1 cellular context compared by ENCODE assay signal in the genomic region with DNA sequence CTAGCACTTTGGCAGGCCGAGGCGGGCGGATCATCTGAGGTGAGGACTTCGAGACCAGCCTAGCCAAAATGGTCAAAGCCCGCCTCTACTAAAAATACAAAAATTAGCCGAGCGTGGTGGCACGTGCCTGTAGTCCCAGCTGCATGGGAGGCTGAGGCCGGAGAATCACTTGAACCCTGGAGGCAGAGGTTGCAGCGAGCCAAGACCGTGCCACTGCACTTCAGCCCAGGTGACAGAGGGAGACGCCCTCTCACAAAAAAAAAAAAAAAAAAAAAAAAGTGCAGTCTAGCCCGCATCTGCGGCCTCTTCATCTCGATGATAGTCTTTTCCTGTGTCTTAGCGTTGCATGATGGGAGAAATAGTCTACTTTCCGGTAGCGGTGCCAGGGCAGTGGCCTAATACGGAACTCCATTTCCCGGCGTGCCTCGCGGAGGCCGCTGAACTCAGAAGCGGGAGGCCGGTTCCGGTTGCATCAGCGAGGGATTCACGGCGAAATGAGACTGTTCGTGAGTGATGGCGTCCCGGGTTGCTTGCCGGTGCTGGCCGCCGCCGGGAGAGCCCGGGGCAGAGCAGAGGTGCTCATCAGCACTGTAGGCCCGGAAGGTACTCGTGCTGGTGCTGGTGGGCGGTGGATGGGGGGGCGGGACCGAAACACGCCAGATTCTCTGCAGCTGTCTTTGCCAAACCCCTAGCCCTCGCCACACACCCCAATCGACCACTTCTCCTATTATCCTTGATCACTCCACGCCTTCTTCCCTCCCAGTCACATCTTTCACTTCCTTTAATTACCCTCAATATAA.
TF ChIP-seq lines count a peak whose summit lies in the region.

Gene MARS1 (plus strand): TSS at position 472 of the 800 bp plus-strand sequence. CDS start 23 bp downstream, at position 495.

TF ChIP-seq in K562, 482 proteins besides CTCF, POLR2A, EP300 and RAD21 (continued from another document):
- TF ChIP-seq IRF1 (CRISPR knock-in tag; IDR thresholded peaks at IDR 0.05; ENCODE audit: borderline replicate concordance) (no peak), NCOA6 (IDR thresholded peaks at IDR 0.05) (no peak), POLR2G (IDR thresholded peaks at IDR 0.05; ENCODE audit: low read depth, low read length) (peak; percentile 99), DACH1 (IDR thresholded peaks at IDR 0.05; ENCODE audit: partially characterized antibody) (no peak), TBL1XR1 (IDR thresholded peaks at IDR 0.05; ENCODE audit: low read length in 2 of 2) (peak in 1 of 2 experiments; percentile 57; a peak in 1 of 4 replicates), ZNF696 (CRISPR knock-in tag; conservative IDR thresholded peaks at IDR 0.05) (no peak), ZBTB8A (IDR thresholded peaks at IDR 0.05; ENCODE audit: partially characterized antibody) (no peak), PHB2 (IDR thresholded peaks at IDR 0.05; ENCODE audit: low read depth) (no peak), CBFB (CRISPR knock-in tag; IDR thresholded peaks at IDR 0.05) (no peak), MED1 (CRISPR knock-in tag; IDR thresholded peaks at IDR 0.05; ENCODE audit: borderline replicate concordance) (no peak), GATAD2A (IDR thresholded peaks at IDR 0.05) (no peak), IRF9 (tag; IDR thresholded peaks at IDR 0.05) (peak; percentile 72; the same call in 1 of the 2 replicates), TAF7 (tag; IDR thresholded peaks at IDR 0.05) (peak; percentile 72), TFAM (CRISPR knock-in tag; conservative IDR thresholded peaks at IDR 0.05) (no peak), ZNF589 (CRISPR knock-in tag; IDR thresholded peaks at IDR 0.05; ENCODE audit: low read depth) (peak; percentile 40; the same call in 1 of the 2 replicates), TFE3 (CRISPR knock-in tag; IDR thresholded peaks at IDR 0.05) (no peak), CEBPB (tag; IDR thresholded peaks at IDR 0.05) (peak; percentile 92), POLR2H (tag; IDR thresholded peaks at IDR 0.05; ENCODE audit: low read depth) (peak; percentile 84), NFYB (IDR thresholded peaks at IDR 0.05; ENCODE audit: extremely low read depth, insufficient read length) (no peak), ZBTB49 (CRISPR knock-in tag; IDR thresholded peaks at IDR 0.05; ENCODE audit: borderline replicate concordance) (0 out of 2 replicates have a peak, but pooled peaks have one; percentile 89), ZNF121 (CRISPR knock-in tag; conservative IDR thresholded peaks at IDR 0.05) (no peak), CBX8 (IDR thresholded peaks at IDR 0.05; ENCODE audit: borderline replicate concordance, extremely low read depth, low read depth, low read length, poor library complexity, severe bottlenecking) (no peak), ILF3 (IDR thresholded peaks at IDR 0.05; ENCODE audit: borderline replicate concordance) (no peak), RHOXF2B (CRISPR knock-in tag; conservative IDR thresholded peaks at IDR 0.05) (no peak), ZFP30 (CRISPR knock-in tag; IDR thresholded peaks at IDR 0.05; ENCODE audit: borderline replicate concordance) (no peak), BRD9 (IDR thresholded peaks at IDR 0.05; ENCODE audit: low read depth, partially characterized antibody) (no peak), ZNF184 (CRISPR knock-in tag; IDR thresholded peaks at IDR 0.05) (no peak), ZNF740 (CRISPR knock-in tag; IDR thresholded peaks at IDR 0.05) (peak; percentile 79), ZNF740 (tag; IDR thresholded peaks at IDR 0.05) (no peak), POLR2AphosphoS5 (IDR thresholded peaks at IDR 0.05; ENCODE audit: control insufficient read depth, insufficient read depth, low read depth, low read length) (peak; percentile 60; the same call in 1 of the 2 replicates), RUNX1 (IDR thresholded peaks at IDR 0.05; ENCODE audit: low read depth) (no peak), ZNF57 (CRISPR knock-in tag; IDR thresholded peaks at IDR 0.05) (no peak)
- TF ChIP-seq, protein P1, sequence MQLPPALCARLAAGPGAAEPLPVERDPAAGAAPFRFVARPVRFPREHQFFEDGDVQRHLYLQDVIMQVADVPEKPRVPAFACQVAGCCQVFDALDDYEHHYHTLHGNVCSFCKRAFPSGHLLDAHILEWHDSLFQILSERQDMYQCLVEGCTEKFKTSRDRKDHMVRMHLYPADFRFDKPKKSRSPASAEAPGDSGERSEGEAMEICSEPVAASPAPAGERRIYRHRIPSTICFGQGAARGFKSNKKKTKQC (CRISPR knock-in tag; IDR thresholded peaks at IDR 0.05) = peak; percentile 73; the same call in 1 of the 2 replicates
- TF ChIP-seq, protein P2, sequence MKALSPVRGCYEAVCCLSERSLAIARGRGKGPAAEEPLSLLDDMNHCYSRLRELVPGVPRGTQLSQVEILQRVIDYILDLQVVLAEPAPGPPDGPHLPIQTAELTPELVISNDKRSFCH (CRISPR knock-in tag; IDR thresholded peaks at IDR 0.05) = no peak
- TF ChIP-seq, protein P2 (tag; IDR thresholded peaks at IDR 0.05) = no peak
- TF ChIP-seq, protein P3, sequence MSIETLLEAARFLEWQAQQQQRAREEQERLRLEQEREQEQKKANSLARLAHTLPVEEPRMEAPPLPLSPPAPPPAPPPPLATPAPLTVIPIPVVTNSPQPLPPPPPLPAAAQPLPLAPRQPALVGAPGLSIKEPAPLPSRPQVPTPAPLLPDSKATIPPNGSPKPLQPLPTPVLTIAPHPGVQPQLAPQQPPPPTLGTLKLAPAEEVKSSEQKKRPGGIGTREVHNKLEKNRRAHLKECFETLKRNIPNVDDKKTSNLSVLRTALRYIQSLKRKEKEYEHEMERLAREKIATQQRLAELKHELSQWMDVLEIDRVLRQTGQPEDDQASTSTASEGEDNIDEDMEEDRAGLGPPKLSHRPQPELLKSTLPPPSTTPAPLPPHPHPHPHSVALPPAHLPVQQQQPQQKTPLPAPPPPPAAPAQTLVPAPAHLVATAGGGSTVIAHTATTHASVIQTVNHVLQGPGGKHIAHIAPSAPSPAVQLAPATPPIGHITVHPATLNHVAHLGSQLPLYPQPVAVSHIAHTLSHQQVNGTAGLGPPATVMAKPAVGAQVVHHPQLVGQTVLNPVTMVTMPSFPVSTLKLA (conservative IDR thresholded peaks at IDR 0.05) = peak; percentile 70 to 92
- TF ChIP-seq, protein P4, sequence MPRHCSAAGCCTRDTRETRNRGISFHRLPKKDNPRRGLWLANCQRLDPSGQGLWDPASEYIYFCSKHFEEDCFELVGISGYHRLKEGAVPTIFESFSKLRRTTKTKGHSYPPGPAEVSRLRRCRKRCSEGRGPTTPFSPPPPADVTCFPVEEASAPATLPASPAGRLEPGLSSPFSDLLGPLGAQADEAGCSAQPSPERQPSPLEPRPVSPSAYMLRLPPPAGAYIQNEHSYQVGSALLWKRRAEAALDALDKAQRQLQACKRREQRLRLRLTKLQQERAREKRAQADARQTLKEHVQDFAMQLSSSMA (CRISPR knock-in tag; IDR thresholded peaks at IDR 0.05) = no peak
- TF ChIP-seq, protein P5, sequence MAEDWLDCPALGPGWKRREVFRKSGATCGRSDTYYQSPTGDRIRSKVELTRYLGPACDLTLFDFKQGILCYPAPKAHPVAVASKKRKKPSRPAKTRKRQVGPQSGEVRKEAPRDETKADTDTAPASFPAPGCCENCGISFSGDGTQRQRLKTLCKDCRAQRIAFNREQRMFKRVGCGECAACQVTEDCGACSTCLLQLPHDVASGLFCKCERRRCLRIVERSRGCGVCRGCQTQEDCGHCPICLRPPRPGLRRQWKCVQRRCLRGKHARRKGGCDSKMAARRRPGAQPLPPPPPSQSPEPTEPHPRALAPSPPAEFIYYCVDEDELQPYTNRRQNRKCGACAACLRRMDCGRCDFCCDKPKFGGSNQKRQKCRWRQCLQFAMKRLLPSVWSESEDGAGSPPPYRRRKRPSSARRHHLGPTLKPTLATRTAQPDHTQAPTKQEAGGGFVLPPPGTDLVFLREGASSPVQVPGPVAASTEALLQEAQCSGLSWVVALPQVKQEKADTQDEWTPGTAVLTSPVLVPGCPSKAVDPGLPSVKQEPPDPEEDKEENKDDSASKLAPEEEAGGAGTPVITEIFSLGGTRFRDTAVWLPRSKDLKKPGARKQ (CRISPR knock-in tag; IDR thresholded peaks at IDR 0.05) = no peak; the same call in 1 of the 2 replicates
- TF ChIP-seq, protein P6, sequence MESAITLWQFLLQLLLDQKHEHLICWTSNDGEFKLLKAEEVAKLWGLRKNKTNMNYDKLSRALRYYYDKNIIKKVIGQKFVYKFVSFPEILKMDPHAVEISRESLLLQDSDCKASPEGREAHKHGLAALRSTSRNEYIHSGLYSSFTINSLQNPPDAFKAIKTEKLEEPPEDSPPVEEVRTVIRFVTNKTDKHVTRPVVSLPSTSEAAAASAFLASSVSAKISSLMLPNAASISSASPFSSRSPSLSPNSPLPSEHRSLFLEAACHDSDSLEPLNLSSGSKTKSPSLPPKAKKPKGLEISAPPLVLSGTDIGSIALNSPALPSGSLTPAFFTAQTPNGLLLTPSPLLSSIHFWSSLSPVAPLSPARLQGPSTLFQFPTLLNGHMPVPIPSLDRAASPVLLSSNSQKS (CRISPR knock-in tag; IDR thresholded peaks at IDR 0.05) = no peak
- TF ChIP-seq, protein P7, sequence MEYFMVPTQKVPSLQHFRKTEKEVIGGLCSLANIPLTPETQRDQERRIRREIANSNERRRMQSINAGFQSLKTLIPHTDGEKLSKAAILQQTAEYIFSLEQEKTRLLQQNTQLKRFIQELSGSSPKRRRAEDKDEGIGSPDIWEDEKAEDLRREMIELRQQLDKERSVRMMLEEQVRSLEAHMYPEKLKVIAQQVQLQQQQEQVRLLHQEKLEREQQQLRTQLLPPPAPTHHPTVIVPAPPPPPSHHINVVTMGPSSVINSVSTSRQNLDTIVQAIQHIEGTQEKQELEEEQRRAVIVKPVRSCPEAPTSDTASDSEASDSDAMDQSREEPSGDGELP (CRISPR knock-in tag; IDR thresholded peaks at IDR 0.05; ENCODE audit: borderline replicate concordance) = peak; percentile 88
- TF ChIP-seq, protein P8, sequence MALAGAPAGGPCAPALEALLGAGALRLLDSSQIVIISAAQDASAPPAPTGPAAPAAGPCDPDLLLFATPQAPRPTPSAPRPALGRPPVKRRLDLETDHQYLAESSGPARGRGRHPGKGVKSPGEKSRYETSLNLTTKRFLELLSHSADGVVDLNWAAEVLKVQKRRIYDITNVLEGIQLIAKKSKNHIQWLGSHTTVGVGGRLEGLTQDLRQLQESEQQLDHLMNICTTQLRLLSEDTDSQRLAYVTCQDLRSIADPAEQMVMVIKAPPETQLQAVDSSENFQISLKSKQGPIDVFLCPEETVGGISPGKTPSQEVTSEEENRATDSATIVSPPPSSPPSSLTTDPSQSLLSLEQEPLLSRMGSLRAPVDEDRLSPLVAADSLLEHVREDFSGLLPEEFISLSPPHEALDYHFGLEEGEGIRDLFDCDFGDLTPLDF (CRISPR knock-in tag; IDR thresholded peaks at IDR 0.05) = no peak; the same call in none of the 2 replicates
